10 cellular contexts compared by ENCODE assay signal in the genomic region with DNA sequence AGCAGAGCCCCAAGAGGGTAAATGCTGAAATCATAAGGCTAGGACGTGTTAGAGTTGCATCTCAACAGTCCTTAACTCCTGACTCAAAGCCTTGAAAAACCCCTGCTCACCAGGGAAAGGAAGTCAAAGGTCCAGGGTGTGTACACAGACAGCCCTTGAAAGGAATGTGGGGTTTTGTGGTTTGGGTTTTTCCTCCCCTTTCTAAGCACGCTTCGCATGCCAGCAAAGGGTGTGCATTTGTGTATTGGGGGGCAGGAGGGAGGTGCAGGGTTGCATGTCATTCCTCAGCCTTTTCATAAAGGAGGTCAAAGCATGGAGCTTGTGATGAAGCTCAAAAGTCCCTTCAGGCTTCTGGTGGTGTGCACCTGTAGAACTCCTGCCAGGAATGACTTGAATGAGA. TPM values are rescaled to one million over a fixed set of nuclear protein-coding genes. Genes with fewer than 3 reads are reported as not detected.
DNase-seq lines count a peak whose midpoint lies in the region; ATAC-seq and TF ChIP-seq lines count a peak whose summit lies in the region.
"Had no signal": no experiment of that assay in that cellular context is flagged by ENCODE, and none has a peak within 500 bp of the region (broad histone marks: within the 10 kb centered on the region; RNA-seq: fewer than 3 reads in every experiment).

No MANE protein-coding gene starts in this region.

- H3K4me1 ChIP-seq in foreskin keratinocyte, result peaks cover 18% of the 10 kb centered on the region

- H3K27me3 ChIP-seq in foreskin keratinocyte, result no peaks in the 10 kb centered on the region

- no peak for TF ChIP-seq CTCF in foreskin keratinocyte (conservative IDR thresholded peaks at IDR 0.05)

- peak; percentile 81 for ATAC-seq in foreskin keratinocyte
- ATAC-seq in GM18858 (IDR thresholded peaks at IDR 0.05; ENCODE audit: unreplicated experiment), result no peak
- ATAC-seq in HG03354 (IDR thresholded peaks at IDR 0.05; ENCODE audit: poor library complexity, severe bottlenecking, unreplicated experiment), result no peak
- no peak for ATAC-seq in GM18873 (IDR thresholded peaks at IDR 0.05; ENCODE audit: low FRiP score, unreplicated experiment)
- ATAC-seq: effector memory CD8-positive, alpha-beta T cell had no signal

- DNase-seq in AG08396 (ENCODE audit: low spot score) (peak; percentile 56), H4 (ENCODE audit: low spot score) (peak; percentile 64), T1000 (lab: John Stamatoyannopoulos, UW) (peak; percentile 11), foreskin keratinocyte (peak; percentile 95 to 98), C1 segment of cervical spinal cord (lab: John Stamatoyannopoulos, UW) (no peak)
- DNase-seq: activated gamma-delta T cell; effector memory CD8-positive, alpha-beta T cell had no signal

- H3K27ac ChIP-seq in foreskin keratinocyte, result peak overlapping the region; percentile 41

RNA-seq across cellular contexts. Expression of gene XPA, which starts 17.3 kb away (rescaled TPM):
- total RNA-seq in H4 (2014; rRNA removed; shearing (Covaris generic)), result 2.7 and 5.9 TPM in 2 replicates
- total RNA-seq in foreskin keratinocyte, result 7.8 and 7.9 TPM in 2 replicates
- polyA plus RNA-seq in foreskin keratinocyte, result 7.4 and 7.7 TPM in 2 replicates

Comparison
In these comparisons a context has a peak if more than half of its experiments do, and no peak if none do; other contexts are left out.
1. DNase-seq: peak in AG08396 (single experiment), H4 (single experiment), T1000 (single experiment) and foreskin keratinocyte (2 of 2); none in C1 segment of cervical spinal cord (0 of 14).